Comparison of ENCODE assay signal across 1 cellular context in genomic region chr4:110475881-110476818, GRCh38.
TF ChIP-seq lines count a peak whose summit lies in the region.

ENPEP (plus strand) TSS chr4:110476155; CDS start chr4:110476415, 260 bp downstream.

TF ChIP-seq in H1, 55 proteins besides CTCF, POLR2A, EP300 and RAD21:
- TF ChIP-seq JUN (IDR thresholded peaks at IDR 0.05; ENCODE audit: low read depth, low read length), result no peak
TF ChIP-seq in H1: peak in this region for 0.
